ENCODE assay signal across 8 cellular contexts in genomic region chr3:111715911-111716523, GRCh38. TPM values are rescaled to one million over a fixed set of nuclear protein-coding genes. Genes with fewer than 3 reads are reported as not detected.
A peak's percentile ranks its signal among the peaks of the same experiment; 100 is the strongest.
DNase-seq lines count a peak whose midpoint lies in the region; ATAC-seq and TF ChIP-seq lines count a peak whose summit lies in the region.

No MANE protein-coding gene starts in this region.

- H3K4me3 ChIP-seq in OCI-LY1 (ENCODE audit: low read depth, low read length, poor library complexity, severe bottlenecking) (no peak overlapping the region), kidney epithelial cell (ENCODE audit: low read depth, low read length) (no peak overlapping the region)

- no peaks in the 10 kb centered on the region for H3K79me2 ChIP-seq in OCI-LY1 (ENCODE audit: insufficient read depth, low read length)

- ATAC-seq in GM21360 (IDR thresholded peaks at IDR 0.05; ENCODE audit: unreplicated experiment): no peak

- H3K9ac ChIP-seq in OCI-LY1 (ENCODE audit: low read length): no peak overlapping the region

- H3F3A ChIP-seq in OCI-LY1 (ENCODE audit: insufficient read depth, low read length): no peaks in the 10 kb centered on the region

- H3K36me3 ChIP-seq in OCI-LY1 (ENCODE audit: insufficient read depth, low read length) (no peaks in the 10 kb centered on the region), kidney epithelial cell (ENCODE audit: control insufficient read depth, insufficient read depth, low read length) (no peaks in the 10 kb centered on the region)

- H3K9me2 ChIP-seq in OCI-LY1 (ENCODE audit: low read depth, low read length): no peaks in the 10 kb centered on the region

- H3K27me3 ChIP-seq in OCI-LY1 (ENCODE audit: insufficient read depth, low read length) (no peaks in the 10 kb centered on the region), kidney epithelial cell (ENCODE audit: control insufficient read depth, insufficient read depth, low read length) (no peaks in the 10 kb centered on the region)

- H4K20me1 ChIP-seq in OCI-LY1 (ENCODE audit: insufficient read depth, low read length): no peaks in the 10 kb centered on the region

- no peak overlapping the region for H2AFZ ChIP-seq in OCI-LY1 (ENCODE audit: low read length)

- H3K27ac ChIP-seq in OCI-LY1 (ENCODE audit: low read depth, low read length, poor library complexity, severe bottlenecking): no peak overlapping the region

- DNase-seq in AG20443 (ENCODE audit: low spot score): peak; percentile 65
- DNase-seq in amniotic stem cell (lab: John Stamatoyannopoulos, UW): peak; percentile 20
- no peak for DNase-seq in kidney epithelial cell (ENCODE audit: low read depth)
- DNase-seq in ureter (ENCODE audit: low spot score): peak; percentile 57
- no peak for DNase-seq in globus pallidus (ENCODE audit: low spot score)

- H3K9me3 ChIP-seq in OCI-LY1 (ENCODE audit: low read length): no peaks in the 10 kb centered on the region

- H3K4me2 ChIP-seq in OCI-LY1 (ENCODE audit: low read length): no peak overlapping the region

- H3K4me1 ChIP-seq in OCI-LY1 (ENCODE audit: insufficient read depth, low read length, severe bottlenecking): peaks cover 18% of the 10 kb centered on the region

- TF ChIP-seq CTCF in GM12874 (IDR thresholded peaks at IDR 0.05; ENCODE audit: insufficient read depth, low read depth, low read length): peak; percentile 56
- TF ChIP-seq CTCF in OCI-LY1 (IDR thresholded peaks at IDR 0.05; ENCODE audit: low read length): peak; percentile 65
- TF ChIP-seq CTCF in kidney epithelial cell (IDR thresholded peaks at IDR 0.05; ENCODE audit: insufficient read depth, low read length, poor library complexity, severe bottlenecking): peak; percentile 32

RNA-seq across cellular contexts. Expression of gene PLCXD2, which starts 41.5 kb away (rescaled TPM):
- 4.4 and 6.3 TPM in 2 replicates for total RNA-seq in kidney epithelial cell
- total RNA-seq in ureter: 29.9 TPM

Comparison
In these comparisons a context has a peak if more than half of its experiments do, and no peak if none do; other contexts are left out.
1. DNase-seq: peak in AG20443 (single experiment), amniotic stem cell (single experiment) and ureter (single experiment); none in kidney epithelial cell (single experiment) and globus pallidus (single experiment).
2. Peak in every context shown above with its lines, with median percentiles within 50 percentile points of each other: CTCF ChIP-seq.